In genomic region chr9:128078504-128079434, GRCh38 we compare ENCODE assay signal across 10 cellular contexts. TPM values are rescaled to one million over a fixed set of nuclear protein-coding genes. Genes with fewer than 3 reads are reported as not detected.
A peak's percentile ranks its signal among the peaks of the same experiment; 100 is the strongest.
DNase-seq lines count a peak whose midpoint lies in the region; ATAC-seq lines count a peak whose summit lies in the region.
"Had no signal": no experiment of that assay in that cellular context is flagged by ENCODE, and none has a peak within 500 bp of the region (broad histone marks: within the 10 kb centered on the region; RNA-seq: fewer than 3 reads in every experiment).

No MANE protein-coding gene starts in this region.

- peak overlapping the region; percentile 10 for H3K27ac ChIP-seq in cingulate gyrus (ENCODE audit: low read depth, low read length)
- H3K27ac ChIP-seq: SJSA1, thoracic aorta had no signal

- no peaks in the 10 kb centered on the region for H3K36me3 Mint-ChIP-seq in natural killer cell treated with Interleukin-12 subunit alpha and Interleukin-12 subunit beta and Interleukin-15 and Interleukin-18, amount 100 ng/mL, for 72 hours

- H3K27me3 Mint-ChIP-seq in natural killer cell treated with Interleukin-12 subunit alpha and Interleukin-12 subunit beta and Interleukin-15 and Interleukin-18, amount 100 ng/mL, for 72 hours: no peaks in the 10 kb centered on the region

- DNase-seq in Daoy (ENCODE audit: low read depth): peak; percentile 66
- peak; percentile 77 for DNase-seq in NOMO-1 treated with DMSO at 0.1 percent for 48 hours (lab: John Stamatoyannopoulos, UW; ENCODE audit: unreplicated experiment)
- DNase-seq in natural killer cell treated with Interleukin-12 subunit alpha and Interleukin-12 subunit beta and Interleukin-15 and Interleukin-18, amount 100 ng/mL, for 72 hours (ENCODE audit: low spot score): no peak
- DNase-seq in GDM1 (lab: John Stamatoyannopoulos, UW): no peak
- DNase-seq in T1000 (lab: John Stamatoyannopoulos, UW): no peak
- no peak for DNase-seq in NCI-H1417 treated with DMSO at 0.1 percent for 48 hours (lab: John Stamatoyannopoulos, UW)
- DNase-seq in midbrain (lab: John Stamatoyannopoulos, UW): no peak

- peak overlapping the region in 1 of 2 donors; percentile 73 for H3K27ac Mint-ChIP-seq in natural killer cell treated with Interleukin-12 subunit alpha and Interleukin-12 subunit beta and Interleukin-15 and Interleukin-18, amount 100 ng/mL, for 72 hours

- ATAC-seq in natural killer cell treated with Interleukin-12 subunit alpha and Interleukin-12 subunit beta and Interleukin-15 and Interleukin-18, amount 100 ng/mL, for 72 hours: no peak

- peaks cover 18 to 31% of the 10 kb centered on the region in 2 donors for H3K4me1 Mint-ChIP-seq in natural killer cell treated with Interleukin-12 subunit alpha and Interleukin-12 subunit beta and Interleukin-15 and Interleukin-18, amount 100 ng/mL, for 72 hours (ENCODE audit: low read depth in 2 of 2)

- no peaks in the 10 kb centered on the region for H3K9me3 Mint-ChIP-seq in natural killer cell treated with Interleukin-12 subunit alpha and Interleukin-12 subunit beta and Interleukin-15 and Interleukin-18, amount 100 ng/mL, for 72 hours

- H3K4me3 Mint-ChIP-seq in natural killer cell treated with Interleukin-12 subunit alpha and Interleukin-12 subunit beta and Interleukin-15 and Interleukin-18, amount 100 ng/mL, for 72 hours: peak overlapping the region; percentile 10

RNA-seq across cellular contexts. Expression of gene SLC25A25, which starts 10.7 kb away (rescaled TPM):
- total RNA-seq in Daoy (2014; rRNA removed; shearing (Covaris generic)): 23.5 and 30.5 TPM in 2 replicates
- total RNA-seq in natural killer cell treated with Interleukin-12 subunit alpha and Interleukin-12 subunit beta and Interleukin-15 and Interleukin-18, amount 100 ng/mL, for 72 hours: 10 to 100 TPM; 15.0 to 23.2 TPM

RNA-seq across cellular contexts. Expression of gene NAIF1, which starts 11.6 kb away (rescaled TPM):
- total RNA-seq in Daoy (2014; rRNA removed; shearing (Covaris generic)): 19.4 and 25.5 TPM in 2 replicates
- 10 to 100 TPM; 15.7 to 16.4 TPM for total RNA-seq in natural killer cell treated with Interleukin-12 subunit alpha and Interleukin-12 subunit beta and Interleukin-15 and Interleukin-18, amount 100 ng/mL, for 72 hours

RNA-seq across cellular contexts. Expression of gene PTGES2, which starts 48.8 kb away (rescaled TPM):
- total RNA-seq in Daoy (2014; rRNA removed; shearing (Covaris generic)): 109 and 136 TPM in 2 replicates
- 100 to 1,000 TPM in 1 of 2 donors, 10 to 100 TPM in 1; 56.8 to 110 TPM for total RNA-seq in natural killer cell treated with Interleukin-12 subunit alpha and Interleukin-12 subunit beta and Interleukin-15 and Interleukin-18, amount 100 ng/mL, for 72 hours

Comparison
In these comparisons a context has a peak if more than half of its experiments do, and no peak if none do; other contexts are left out.
1. DNase-seq: peak in Daoy (single experiment) and NOMO-1 treated with DMSO at 0.1 percent for 48 hours (single experiment); none in natural killer cell treated with Interleukin-12 subunit alpha and Interleukin-12 subunit beta and Interleukin-15 and Interleukin-18, amount 100 ng/mL, for 72 hours (single experiment), GDM1 (single experiment), T1000 (single experiment), NCI-H1417 treated with DMSO at 0.1 percent for 48 hours (single experiment) and midbrain (single experiment).